In the genomic region with DNA sequence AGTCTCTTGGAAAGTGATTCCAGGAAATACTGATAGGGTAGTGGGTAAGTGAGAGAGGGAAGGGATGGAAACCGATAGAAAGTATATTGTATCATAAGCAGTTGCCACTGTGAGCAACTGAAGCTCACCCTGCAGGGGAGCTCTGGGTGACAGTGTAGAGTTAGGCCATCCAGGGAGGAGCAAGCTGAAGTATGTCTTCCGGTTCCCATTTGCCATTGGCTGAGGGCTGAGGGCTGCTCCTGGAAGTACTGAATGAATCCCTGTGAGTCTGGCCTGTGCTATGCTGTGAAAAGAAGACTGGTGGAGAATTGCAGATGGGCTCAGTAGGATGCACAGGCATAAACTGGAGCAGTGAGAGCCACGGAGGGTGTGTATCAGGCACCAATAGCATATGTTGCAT, we compare ENCODE assay signal across 27 cellular contexts.
"Had no signal": no experiment of that assay in that cellular context is flagged by ENCODE, and none has a peak within 500 bp of the region (broad histone marks: within the 10 kb centered on the region; RNA-seq: fewer than 3 reads in every experiment).

No MANE protein-coding gene starts in this region.

- H3K27me3 ChIP-seq: sigmoid colon, testis, uterus had no signal

- H3K36me3 Mint-ChIP-seq: activated naive CD4-positive, alpha-beta T cell treated with anti-CD3 and anti-CD28 coated beads, Interleukin-2, amount 10 ng/mL, durations not matched to agents 7 days and 5 days; activated naive CD8-positive, alpha-beta T cell treated with anti-CD3 and anti-CD28 coated beads, Interleukin-2, amount 10 ng/mL, durations not matched to agents 7 days and 5 days; immature natural killer cell; mesothelial cell of epicardium; naive B cell had no signal

- H3K9me3 Mint-ChIP-seq: activated naive CD4-positive, alpha-beta T cell treated with anti-CD3 and anti-CD28 coated beads, Interleukin-2, amount 10 ng/mL, durations not matched to agents 7 days and 5 days; activated naive CD8-positive, alpha-beta T cell treated with anti-CD3 and anti-CD28 coated beads, Interleukin-2, amount 10 ng/mL, durations not matched to agents 7 days and 5 days; mesothelial cell of epicardium; neural crest cell; T-helper 2 cell treated with Interferon-gamma antibody and Interleukin-4, amounts not matched to agents 5 μg/mL and 100 μg/mL, for 36 hours had no signal

- H3K27me3 Mint-ChIP-seq: activated naive CD4-positive, alpha-beta T cell treated with anti-CD3 and anti-CD28 coated beads, Interleukin-2, amount 10 ng/mL, durations not matched to agents 7 days and 5 days; naive B cell had no signal

- H3K4me3 ChIP-seq: psoas muscle, sigmoid colon, testis, uterus had no signal

- H3K4me1 Mint-ChIP-seq: activated naive CD4-positive, alpha-beta T cell treated with anti-CD3 and anti-CD28 coated beads, Interleukin-2, amount 10 ng/mL, durations not matched to agents 7 days and 5 days; activated naive CD8-positive, alpha-beta T cell treated with anti-CD3 and anti-CD28 coated beads, Interleukin-2, amount 10 ng/mL, durations not matched to agents 7 days and 5 days; immature natural killer cell; mesothelial cell of epicardium; naive B cell had no signal

- H3K27ac Mint-ChIP-seq: activated naive CD4-positive, alpha-beta T cell treated with anti-CD3 and anti-CD28 coated beads, Interleukin-2, amount 10 ng/mL, durations not matched to agents 7 days and 5 days; activated naive CD8-positive, alpha-beta T cell treated with anti-CD3 and anti-CD28 coated beads, Interleukin-2, amount 10 ng/mL, durations not matched to agents 7 days and 5 days; immature natural killer cell; mesothelial cell of epicardium; T-helper 2 cell treated with Interferon-gamma antibody and Interleukin-4, amounts not matched to agents 5 μg/mL and 100 μg/mL, for 36 hours had no signal

- H3K27ac ChIP-seq: parathyroid adenoma, psoas muscle, sigmoid colon, testis, uterus had no signal

- H3K9ac ChIP-seq: parathyroid adenoma had no signal

- H3K36me3 ChIP-seq: sigmoid colon, uterus had no signal

- H3K9me3 ChIP-seq: psoas muscle, sigmoid colon, testis, uterus had no signal

- H3K79me2 ChIP-seq: parathyroid adenoma had no signal

- ATAC-seq: esophagus mucosa, left colon, psoas muscle had no signal

- H2AFZ ChIP-seq: parathyroid adenoma had no signal

- H3K4me3 Mint-ChIP-seq: activated naive CD4-positive, alpha-beta T cell treated with anti-CD3 and anti-CD28 coated beads, Interleukin-2, amount 10 ng/mL, durations not matched to agents 7 days and 5 days; activated naive CD8-positive, alpha-beta T cell treated with anti-CD3 and anti-CD28 coated beads, Interleukin-2, amount 10 ng/mL, durations not matched to agents 7 days and 5 days; immature natural killer cell; mesothelial cell of epicardium; naive B cell; neural crest cell; T-helper 2 cell treated with Interferon-gamma antibody and Interleukin-4, amounts not matched to agents 5 μg/mL and 100 μg/mL, for 36 hours had no signal

- DNase-seq: activated CD4-positive, alpha-beta T cell treated with anti-CD3 and anti-CD28 coated beads for 4 hours; activated CD4-positive, alpha-beta T cell treated with anti-CD3 and anti-CD28 coated beads, Interleukin-2, amount 50 U/mL, for 4 hours; activated gamma-delta T cell; activated naive CD4-positive, alpha-beta T cell treated with anti-CD3 and anti-CD28 coated beads, Interleukin-2, amount 10 ng/mL, durations not matched to agents 7 days and 5 days; activated naive CD8-positive, alpha-beta T cell treated with anti-CD3 and anti-CD28 coated beads, Interleukin-2, amount 10 ng/mL, durations not matched to agents 7 days and 5 days; caudate nucleus; foreskin fibroblast; hippocampal formation; immature natural killer cell; kidney; left colon; mammary epithelial cell; naive B cell; occipital lobe; psoas muscle; sigmoid colon; small intestine; stimulated activated CD4-positive, alpha-beta T cell treated with anti-CD3 and anti-CD28 coated beads, Interleukin-4, amount 100 ng/mL, for 24 hours; stimulated activated naive CD4-positive, alpha-beta T cell; testis; trophoblast cell; uterus had no signal

- H3K4me1 ChIP-seq: parathyroid adenoma, psoas muscle, sigmoid colon, testis, uterus had no signal
